8 cellular contexts compared by ENCODE assay signal in the genomic region with DNA sequence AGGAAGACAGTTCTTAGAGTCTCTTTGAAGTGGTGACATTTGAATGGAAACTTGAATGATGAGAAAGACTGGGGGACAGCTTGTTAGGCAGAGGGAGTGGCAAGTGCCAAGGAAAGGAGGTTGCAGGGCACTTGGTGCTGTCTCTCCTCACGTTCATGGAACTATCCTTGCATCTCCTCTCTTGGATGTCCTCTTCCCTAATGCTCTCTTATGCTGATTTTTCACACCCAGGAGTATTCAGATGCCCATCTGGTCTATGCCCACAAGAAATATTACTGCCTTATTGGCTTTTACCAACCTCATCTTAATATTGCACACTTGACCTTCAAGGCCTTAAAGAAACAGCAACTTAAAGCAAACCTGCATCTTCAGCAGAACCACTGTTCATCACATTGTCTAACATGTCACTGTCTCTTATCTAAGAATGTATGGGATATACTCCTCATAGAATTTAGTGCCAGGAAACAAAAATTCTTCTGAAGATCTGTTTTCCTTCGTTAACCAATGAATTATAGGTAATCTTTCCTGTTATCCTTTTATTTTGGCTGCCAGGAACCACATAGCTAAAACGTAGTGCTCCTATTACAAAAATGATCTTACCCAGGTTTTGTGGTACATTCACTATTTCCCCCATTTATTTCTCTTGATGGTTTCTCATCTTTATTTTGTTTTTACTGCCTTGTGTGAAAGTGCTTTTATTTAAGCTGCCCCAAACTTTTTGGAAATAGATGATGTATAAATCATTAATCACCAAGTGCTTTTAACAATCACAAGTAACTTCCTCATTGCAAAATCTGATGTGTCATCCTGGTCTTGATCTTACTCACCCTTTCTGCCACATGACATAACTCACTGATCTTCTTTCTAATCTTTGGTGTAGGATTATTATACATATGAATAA. TPM values are rescaled to one million over a fixed set of nuclear protein-coding genes. Genes with fewer than 3 reads are reported as not detected.
A peak's percentile ranks its signal among the peaks of the same experiment; 100 is the strongest.
DNase-seq lines count a peak whose midpoint lies in the region; ATAC-seq and TF ChIP-seq lines count a peak whose summit lies in the region.

No MANE protein-coding gene starts in this region.

- H3K4me3 ChIP-seq in kidney epithelial cell (ENCODE audit: low read depth, low read length): no peak overlapping the region

- no peaks in the 10 kb centered on the region for H3K27me3 ChIP-seq in kidney epithelial cell (ENCODE audit: control insufficient read depth, insufficient read depth, low read length)

- peak; percentile 60 for DNase-seq in NCI-H226
- peak; percentile 82 for DNase-seq in kidney epithelial cell (ENCODE audit: low read depth)
- DNase-seq in stimulated activated CD4-positive, alpha-beta T cell treated with anti-CD3 and anti-CD28 coated beads, Interleukin-15, amount 100 ng/mL, for 24 hours: no peak
- no peak for DNase-seq in anterior cingulate cortex (lab: John Stamatoyannopoulos, UW)
- DNase-seq in HuH-7 (ENCODE audit: low spot score): no peak
- DNase-seq in hypothalamus (lab: John Stamatoyannopoulos, UW): no peak

- ATAC-seq in GM18519 (IDR thresholded peaks at IDR 0.05; ENCODE audit: low FRiP score, unreplicated experiment) (peak; percentile 98), HG02610 (IDR thresholded peaks at IDR 0.05; ENCODE audit: unreplicated experiment) (peak; percentile 99)

- no peaks in the 10 kb centered on the region for H3K36me3 ChIP-seq in kidney epithelial cell (ENCODE audit: control insufficient read depth, insufficient read depth, low read length)

- no peak for TF ChIP-seq CTCF in kidney epithelial cell (IDR thresholded peaks at IDR 0.05; ENCODE audit: insufficient read depth, low read length, poor library complexity, severe bottlenecking)

RNA-seq across cellular contexts. Expression of a gene that starts 12.8 kb away (rescaled TPM):
- total RNA-seq in kidney epithelial cell: 11.2 and 14.1 TPM in 2 replicates

Comparison
In these comparisons a context has a peak if more than half of its experiments do, and no peak if none do; other contexts are left out.
1. DNase-seq: peak in NCI-H226 (single experiment) and kidney epithelial cell (single experiment); none in stimulated activated CD4-positive, alpha-beta T cell treated with anti-CD3 and anti-CD28 coated beads, Interleukin-15, amount 100 ng/mL, for 24 hours (single experiment), anterior cingulate cortex (0 of 58), HuH-7 (single experiment) and hypothalamus (0 of 51).